ENCODE assay signal across 17 cellular contexts in genomic region chr3:112116777-112117186, GRCh38. TPM values are rescaled to one million over a fixed set of nuclear protein-coding genes. Genes with fewer than 3 reads are reported as not detected.
DNase-seq lines count a peak whose midpoint lies in the region; ATAC-seq and TF ChIP-seq lines count a peak whose summit lies in the region.
"Had no signal": no experiment of that assay in that cellular context is flagged by ENCODE, and none has a peak within 500 bp of the region (broad histone marks: within the 10 kb centered on the region; RNA-seq: fewer than 3 reads in every experiment).

No MANE protein-coding gene starts in this region.

- DNase-seq in Right ventricle myocardium superior: peak; percentile 45
- no peak for DNase-seq in cardiac septum (ENCODE audit: low spot score)
- DNase-seq in WERI-Rb-1: peak; percentile 20
- no peak for DNase-seq in left lobe of liver (ENCODE audit: low spot score)
- no peak for DNase-seq in upper lobe of right lung
- no peak for DNase-seq in stimulated activated CD4-positive, alpha-beta T cell treated with anti-CD3 and anti-CD28 coated beads, Interleukin-2, amount 100 ng/mL, for 24 hours
- DNase-seq in hypothalamus (lab: John Stamatoyannopoulos, UW): no peak
- DNase-seq in SK-N-DZ (ENCODE audit: low spot score): no peak
- DNase-seq: activated CD4-positive, alpha-beta T cell treated with anti-CD3 and anti-CD28 coated beads, Interleukin-2, amount 50 U/mL, for 1 hour; midbrain; MM.1S; NCI-H226; pancreas; stimulated activated CD4-positive, alpha-beta T cell treated with anti-CD3 and anti-CD28 coated beads, Interleukin-15, amount 100 ng/mL, for 24 hours; transverse colon had no signal

- H3K4me3 ChIP-seq in WERI-Rb-1 (ENCODE audit: low read depth, low read length) (no peak overlapping the region), upper lobe of right lung (peak overlapping the region; percentile 3)
- H3K4me3 ChIP-seq: ascending aorta, pancreas, transverse colon had no signal

- H3K27me3 ChIP-seq in WERI-Rb-1 (ENCODE audit: insufficient read depth, low read depth, severe bottlenecking): no peaks in the 10 kb centered on the region
- H3K27me3 ChIP-seq in upper lobe of right lung: no peaks in the 10 kb centered on the region
- H3K27me3 ChIP-seq: ascending aorta, pancreas, transverse colon had no signal

- H3K36me3 ChIP-seq in WERI-Rb-1 (no peaks in the 10 kb centered on the region), upper lobe of right lung (no peaks in the 10 kb centered on the region)
- H3K36me3 ChIP-seq: transverse colon had no signal

- TF ChIP-seq CTCF in WERI-Rb-1 (IDR thresholded peaks at IDR 0.05; ENCODE audit: low read depth, low read length) (no peak), upper lobe of right lung (IDR thresholded peaks at IDR 0.05) (no peak)

- H3K27ac ChIP-seq in WERI-Rb-1: no peak overlapping the region
- H3K27ac ChIP-seq in upper lobe of right lung: no peak overlapping the region
- H3K27ac ChIP-seq: ascending aorta, pancreas, transverse colon had no signal

- intact Hi-C loops in Right ventricle myocardium superior (cut with DNase I) (loop anchor here (10.0 kb wide), 1 partner anchor 418 kb away; no protein-coding TSS in a partner anchor), cardiac septum (cut with DNase I) (no loop called here), upper lobe of right lung (cut with DNase I) (no loop called here)

- H3K9me3 ChIP-seq in WERI-Rb-1 (ENCODE audit: severe bottlenecking) (no peaks in the 10 kb centered on the region), upper lobe of right lung (no peaks in the 10 kb centered on the region)
- H3K9me3 ChIP-seq: ascending aorta, pancreas, transverse colon had no signal

- H3K4me1 ChIP-seq in upper lobe of right lung: no peaks in the 10 kb centered on the region
- H3K4me1 ChIP-seq: ascending aorta, transverse colon had no signal

- ATAC-seq in Right ventricle myocardium superior (ENCODE audit: poor library complexity) (peak; percentile 41), left lobe of liver (peak; percentile 25), upper lobe of right lung (no peak)
- ATAC-seq: Panc1, pancreas had no signal

RNA-seq across cellular contexts. Expression of gene GCSAM, which starts 16.3 kb away (rescaled TPM):
- total RNA-seq in Right ventricle myocardium superior (not detected), cardiac septum (not detected), left lobe of liver (0.18 TPM), upper lobe of right lung (0.90 TPM)
- polyA plus RNA-seq in SK-N-DZ (2014; cell fraction: cytosol; rRNA removed): not detected in 2 replicates
- not detected in 2 replicates for polyA plus RNA-seq in SK-N-DZ (2014; cell fraction: nucleus; rRNA removed)
- total RNA-seq: ascending aorta had no signal

RNA-seq across cellular contexts. Expression of gene C3orf52, which starts 30.6 kb away (rescaled TPM):
- total RNA-seq in Right ventricle myocardium superior (2.5 TPM), cardiac septum (5.1 TPM), left lobe of liver (0.28 TPM), upper lobe of right lung (20.1 TPM)
- 1.2 and 2.1 TPM in 2 replicates for polyA plus RNA-seq in SK-N-DZ (2014; cell fraction: cytosol; rRNA removed)
- 1.6 and 2.4 TPM in 2 replicates for polyA plus RNA-seq in SK-N-DZ (2014; cell fraction: nucleus; rRNA removed)

Comparison
In these comparisons a context has a peak if more than half of its experiments do, and no peak if none do; other contexts are left out.
1. DNase-seq: peak in Right ventricle myocardium superior (single experiment) and WERI-Rb-1 (single experiment); none in cardiac septum (single experiment), left lobe of liver (single experiment), upper lobe of right lung (single experiment), stimulated activated CD4-positive, alpha-beta T cell treated with anti-CD3 and anti-CD28 coated beads, Interleukin-2, amount 100 ng/mL, for 24 hours (0 of 2), hypothalamus (0 of 51) and SK-N-DZ (single experiment).